Comparison of ENCODE assay signal across 8 cellular contexts in the genomic region with DNA sequence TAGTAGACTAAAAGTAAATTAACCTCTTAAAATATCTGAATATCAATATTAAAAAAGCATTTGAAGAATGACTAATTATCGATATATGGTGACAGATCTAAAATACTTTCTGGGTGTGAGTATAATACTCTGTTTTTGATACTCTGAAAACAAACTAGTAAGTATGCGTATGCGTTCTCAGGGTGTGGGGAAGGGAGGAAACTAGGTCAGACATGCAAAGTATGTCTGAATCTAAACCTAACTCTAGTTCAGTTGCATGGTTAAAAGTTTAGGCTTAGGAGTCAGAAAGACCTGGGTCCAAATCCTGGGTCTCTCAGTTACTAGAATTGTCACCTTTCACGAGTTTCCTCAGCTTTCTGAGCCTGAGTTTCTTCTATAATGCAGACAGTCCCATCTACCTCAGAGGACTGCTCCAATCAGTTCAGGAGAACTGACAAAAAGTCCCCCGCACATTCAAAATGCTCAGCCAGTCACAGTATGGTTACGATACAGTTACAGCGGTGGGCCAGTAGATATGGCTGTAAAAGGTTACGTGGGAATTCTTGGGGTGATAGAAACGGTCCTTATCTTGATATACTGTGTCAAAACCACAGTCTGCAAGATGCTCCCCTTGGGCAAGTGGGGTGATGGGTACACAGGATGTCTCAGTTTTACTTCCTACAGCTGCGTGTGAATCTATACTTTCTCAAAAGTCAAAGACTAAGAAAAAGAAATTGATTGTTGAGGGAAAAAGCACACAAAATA. TPM values are rescaled to one million over a fixed set of nuclear protein-coding genes. Genes with fewer than 3 reads are reported as not detected.
DNase-seq lines count a peak whose midpoint lies in the region; ATAC-seq and TF ChIP-seq lines count a peak whose summit lies in the region.

No MANE protein-coding gene starts in this region.

- peak; percentile 90 for ATAC-seq in GM21619 (IDR thresholded peaks at IDR 0.05; ENCODE audit: unreplicated experiment)
- no peak for ATAC-seq in HG03139 (IDR thresholded peaks at IDR 0.05; ENCODE audit: unreplicated experiment)
- no peak for ATAC-seq in sciatic nerve

- no peaks in the 10 kb centered on the region for H3K9me3 Mint-ChIP-seq in T-helper 2 cell treated with Interferon-gamma antibody and Interleukin-4, amounts not matched to agents 5 μg/mL and 100 μg/mL, for 36 hours
- no peaks in the 10 kb centered on the region for H3K9me3 Mint-ChIP-seq in immature natural killer cell

- H3K27me3 Mint-ChIP-seq in T-helper 2 cell treated with Interferon-gamma antibody and Interleukin-4, amounts not matched to agents 5 μg/mL and 100 μg/mL, for 36 hours (ENCODE audit: low read depth): no peaks in the 10 kb centered on the region
- peaks cover 2 to 19% (median 10%) of the 10 kb centered on the region in 3 donors for H3K27me3 Mint-ChIP-seq in immature natural killer cell (ENCODE audit: low read depth in 3 of 3)

- peak overlapping the region; percentile 75 for H3K27ac Mint-ChIP-seq in T-helper 2 cell treated with Interferon-gamma antibody and Interleukin-4, amounts not matched to agents 5 μg/mL and 100 μg/mL, for 36 hours
- peak overlapping the region; percentile 95 to 99 (median 98) for H3K27ac Mint-ChIP-seq in immature natural killer cell

- no peak for TF ChIP-seq CTCF in GM12864 (IDR thresholded peaks at IDR 0.05; ENCODE audit: low read depth, low read length, missing control alignments)

- H3K36me3 Mint-ChIP-seq in T-helper 2 cell treated with Interferon-gamma antibody and Interleukin-4, amounts not matched to agents 5 μg/mL and 100 μg/mL, for 36 hours (ENCODE audit: low read depth): peaks cover 63% of the 10 kb centered on the region
- H3K36me3 Mint-ChIP-seq in immature natural killer cell: peaks cover 26 to 43% (median 37%) of the 10 kb centered on the region in 3 donors

- no peak overlapping the region for H3K4me3 ChIP-seq in GM12864 (ENCODE audit: low read depth, low read length)

- intact Hi-C loops in sciatic nerve (cut with DNase I): no loop called here

- in situ Hi-C loops in G401 (cut with HindIII; ENCODE audit: low sequenced_read_pairs): no loop called here

- DNase-seq in GM12864 (ENCODE audit: low read depth) (peak; percentile 34), immature natural killer cell (peak; percentile 84 to 85 (median 84)), G401 (ENCODE audit: low spot score) (no peak), NCI-H526 treated with DMSO at 0.1 percent for 48 hours (lab: John Stamatoyannopoulos, UW) (no peak), sciatic nerve (ENCODE audit: low spot score) (no peak)
- peak; percentile 82 for DNase-seq in T-helper 2 cell treated with Interferon-gamma antibody and Interleukin-4, amounts not matched to agents 5 μg/mL and 100 μg/mL, for 36 hours (ENCODE audit: low spot score)

- peak overlapping the region; percentile 67 for H3K4me3 Mint-ChIP-seq in T-helper 2 cell treated with Interferon-gamma antibody and Interleukin-4, amounts not matched to agents 5 μg/mL and 100 μg/mL, for 36 hours
- peak overlapping the region; percentile 78 to 91 (median 83) for H3K4me3 Mint-ChIP-seq in immature natural killer cell

- peaks cover 38% of the 10 kb centered on the region for H3K4me1 Mint-ChIP-seq in T-helper 2 cell treated with Interferon-gamma antibody and Interleukin-4, amounts not matched to agents 5 μg/mL and 100 μg/mL, for 36 hours (ENCODE audit: low read depth)
- peaks cover 83 to 95% of the 10 kb centered on the region in 2 donors for H3K4me1 Mint-ChIP-seq in immature natural killer cell

RNA-seq across cellular contexts. Expression of a gene that starts 29.2 kb away (rescaled TPM):
- 10 to 100 TPM; 42.1 to 73.4 (median 58.6) TPM for polyA plus RNA-seq in immature natural killer cell
- total RNA-seq in G401 (2014; rRNA removed; shearing (Covaris generic)): 38.5 and 41.7 TPM in 2 replicates
- total RNA-seq in sciatic nerve: 43.6 TPM

RNA-seq across cellular contexts. Expression of a gene that starts 29.3 kb away (rescaled TPM):
- 10 to 100 TPM; 34.0 to 54.6 (median 37.5) TPM for polyA plus RNA-seq in immature natural killer cell
- 21.5 and 37.0 TPM in 2 replicates for total RNA-seq in G401 (2014; rRNA removed; shearing (Covaris generic))
- total RNA-seq in sciatic nerve: 38.2 TPM

Comparison
In these comparisons a context has a peak if more than half of its experiments do, and no peak if none do; other contexts are left out.
1. DNase-seq: peak in GM12864 (single experiment), T-helper 2 cell treated with Interferon-gamma antibody and Interleukin-4, amounts not matched to agents 5 μg/mL and 100 μg/mL, for 36 hours (single experiment) and immature natural killer cell (3 of 3); none in G401 (single experiment), NCI-H526 treated with DMSO at 0.1 percent for 48 hours (single experiment) and sciatic nerve (single experiment).